Comparison of ENCODE assay signal across 34 cellular contexts in genomic region chr20:23284009-23284408, GRCh38.
"Had no signal": no experiment of that assay in that cellular context is flagged by ENCODE, and none has a peak within 500 bp of the region (broad histone marks: within the 10 kb centered on the region; RNA-seq: fewer than 3 reads in every experiment).

No MANE protein-coding gene starts in this region.

- H3K27ac ChIP-seq: adrenal gland, ascending aorta, body of pancreas, brain microvascular endothelial cell, breast epithelium, cardiac muscle cell had no signal

- H3K36me3 ChIP-seq: adrenal gland, ascending aorta, brain microvascular endothelial cell, breast epithelium, cardiac muscle cell had no signal

- H3K4me1 ChIP-seq: adrenal gland, ascending aorta, body of pancreas, breast epithelium had no signal

- DNase-seq: activated effector memory CD4-positive, alpha-beta T cell treated with anti-CD3 and anti-CD28 coated beads, Interleukin-2, amount 50 U/mL, for 16 hours; activated effector memory CD4-positive, alpha-beta T cell treated with Interleukin-2 at 50 U/mL for 16 hours; activated gamma-delta T cell; activated gamma-delta T cell treated with Interleukin-2 at 50 U/mL for 16 hours; activated naive CD4-positive, alpha-beta T cell; activated naive CD4-positive, alpha-beta T cell treated with anti-CD3 and anti-CD28 coated beads for 36 hours; activated naive CD4-positive, alpha-beta T cell treated with anti-CD3 and anti-CD28 coated beads, Interleukin-2, amount 10 ng/mL, durations not matched to agents 7 days and 5 days; activated naive CD4-positive, alpha-beta T cell treated with anti-CD3 and anti-CD28 coated beads, Interleukin-2, amount 50 U/mL, for 16 hours; activated naive CD4-positive, alpha-beta T cell treated with Interleukin-2 at 50 U/mL for 16 hours; activated naive CD8-positive, alpha-beta T cell treated with anti-CD3 and anti-CD28 coated beads for 36 hours; activated naive CD8-positive, alpha-beta T cell treated with anti-CD3 and anti-CD28 coated beads, Interleukin-2, amount 10 ng/mL, durations not matched to agents 7 days and 5 days; activated naive CD8-positive, alpha-beta T cell treated with anti-CD3 and anti-CD28 coated beads, Interleukin-2, amount 50 U/mL, for 24 hours; activated T-cell treated with anti-CD3 and anti-CD28 coated beads, Interleukin-2, amount 50 U/mL, for 1 hour; activated T-cell treated with anti-CD3 and anti-CD28 coated beads, Interleukin-2, amount 50 U/mL, for 24 hours; activated T-cell treated with anti-CD3 and anti-CD28 coated beads, Interleukin-2, amount 50 U/mL, for 4 hours; activated T-cell treated with anti-CD3 and anti-CD28 coated beads, Interleukin-2, amount 50 U/mL, for 48 hours; activated T-cell treated with anti-CD3 and anti-CD28 coated beads, Interleukin-2, amount 50 U/mL, for 72 hours; amniotic stem cell; amygdala; anterior cingulate cortex; aorta; body of pancreas; brain microvascular endothelial cell; caudate nucleus; central memory CD4-positive, alpha-beta T cell; cerebellar nuclear complex had no signal

- H3K27me3 ChIP-seq: adrenal gland, ascending aorta, body of pancreas, brain microvascular endothelial cell, breast epithelium, cardiac muscle cell had no signal

- FAIRE-seq: astrocyte, bronchial epithelial cell had no signal

- H3K9me3 ChIP-seq: adrenal gland, ascending aorta, breast epithelium had no signal

- ATAC-seq: activated naive CD4-positive, alpha-beta T cell treated with anti-CD3 and anti-CD28 coated beads, Interleukin-2, amount 50 U/mL, for 72 hours; activated naive CD8-positive, alpha-beta T cell treated with anti-CD3 and anti-CD28 coated beads, Interleukin-2, amount 50 U/mL, for 24 hours; activated T-cell treated with anti-CD3 and anti-CD28 coated beads, Interleukin-2, amount 50 U/mL, for 4 hours; activated T-cell treated with anti-CD3 and anti-CD28 coated beads, Interleukin-2, amount 50 U/mL, for 72 hours; activated T-helper 17 cell treated with anti-CD3 and anti-CD28 coated beads, Interleukin-2, amount 50 U/mL, for 72 hours; body of pancreas had no signal

- H3K4me3 ChIP-seq: adrenal gland, ascending aorta, body of pancreas, breast epithelium, cardiac muscle cell had no signal
